27 cellular contexts compared by ENCODE assay signal in genomic region chr5:122788371-122788770, GRCh38.
"Had no signal": no experiment of that assay in that cellular context is flagged by ENCODE, and none has a peak within 500 bp of the region (broad histone marks: within the 10 kb centered on the region; RNA-seq: fewer than 3 reads in every experiment).

No MANE protein-coding gene starts in this region.

- H3K4me1 ChIP-seq: lower lobe of right lung, testis had no signal

- H3K27me3 Mint-ChIP-seq: naive thymus-derived CD4-positive, alpha-beta T cell; natural killer cell treated with Interleukin-12 subunit alpha and Interleukin-12 subunit beta and Interleukin-15 and Interleukin-18, amount 100 ng/mL, for 72 hours; progenitor cell of endocrine pancreas had no signal

- H3K27ac Mint-ChIP-seq: mesothelial cell of epicardium; naive thymus-derived CD4-positive, alpha-beta T cell; natural killer cell treated with Interleukin-12 subunit alpha and Interleukin-12 subunit beta and Interleukin-15 and Interleukin-18, amount 100 ng/mL, for 72 hours; progenitor cell of endocrine pancreas had no signal

- H3K4me3 Mint-ChIP-seq: mesothelial cell of epicardium; natural killer cell treated with Interleukin-12 subunit alpha and Interleukin-12 subunit beta and Interleukin-15 and Interleukin-18, amount 100 ng/mL, for 72 hours had no signal

- H3K36me3 ChIP-seq: lower lobe of right lung, ovary, right atrium auricular region, right lobe of liver, thyroid gland, transverse colon, upper lobe of left lung had no signal

- DNase-seq: hippocampal formation; kidney glomerular epithelial cell; left cardiac atrium; left ventricle myocardium superior; lower lobe of right lung; mammary epithelial cell; mesendoderm; naive thymus-derived CD4-positive, alpha-beta T cell; ovary; right lobe of liver; stimulated activated CD4-positive, alpha-beta T cell treated with anti-CD3 and anti-CD28 coated beads, Interleukin-1b, Interleukin-23, amount 100 ng/mL, for 48 hours; stimulated activated CD4-positive, alpha-beta T cell treated with anti-CD3 and anti-CD28 coated beads, Interleukin-2, amount 100 ng/mL, for 48 hours; stimulated activated CD4-positive, alpha-beta T cell treated with anti-CD3 and anti-CD28 coated beads, Interleukin-4, amount 100 ng/mL, for 4 hours; stimulated activated CD8-positive, alpha-beta memory T cell treated with anti-CD3 and anti-CD28 coated beads, Interleukin-4, amount 100 ng/mL, for 48 hours; stimulated activated naive CD4-positive, alpha-beta T cell; stomach; testis; thyroid gland; transverse colon; upper lobe of left lung had no signal

- H3K4me2 ChIP-seq: smooth muscle cell had no signal

- H3K9me3 ChIP-seq: ovary, right lobe of liver, testis, thyroid gland had no signal

- ATAC-seq: left cardiac atrium; left ventricle myocardium superior; lower lobe of right lung; naive thymus-derived CD4-positive, alpha-beta T cell; natural killer cell treated with Interleukin-12 subunit alpha and Interleukin-12 subunit beta and Interleukin-15 and Interleukin-18, amount 100 ng/mL, for 72 hours had no signal

- H3K27me3 ChIP-seq: ovary, right atrium auricular region, right lobe of liver, stomach, testis, thyroid gland, transverse colon, upper lobe of left lung had no signal

- H3K27ac ChIP-seq: lower lobe of right lung, ovary, right atrium auricular region, right lobe of liver, stomach, testis, thyroid gland, transverse colon, upper lobe of left lung had no signal

- FAIRE-seq: keratinocyte, urothelium cell line had no signal

- H3K4me3 ChIP-seq: lower lobe of right lung, ovary, right atrium auricular region, right lobe of liver, smooth muscle cell, stomach, testis, thyroid gland, transverse colon, upper lobe of left lung had no signal
